15 cellular contexts compared by ENCODE assay signal in genomic region chr7:128781851-128782250, GRCh38. TPM values are rescaled to one million over a fixed set of nuclear protein-coding genes. Genes with fewer than 3 reads are reported as not detected.
DNase-seq lines count a peak whose midpoint lies in the region; ATAC-seq and TF ChIP-seq lines count a peak whose summit lies in the region.
"Had no signal": no experiment of that assay in that cellular context is flagged by ENCODE, and none has a peak within 500 bp of the region (broad histone marks: within the 10 kb centered on the region; RNA-seq: fewer than 3 reads in every experiment).

No MANE protein-coding gene starts in this region.

- no peak overlapping the region for H3K4me3 Mint-ChIP-seq in osteocyte (ENCODE audit: unreplicated experiment)
- no peak overlapping the region for H3K4me3 Mint-ChIP-seq in activated T-helper 2 cell treated with anti-CD3 and anti-CD28 coated beads, Interferon-gamma antibody, Interleukin-2, Interleukin-4, amounts not matched to agents 10 μg/mL and 5 μg/mL and 100 μg/mL, durations not matched to agents 14 hours and 24 hours and 36 hours (ENCODE audit: low read depth)

- H3K27ac ChIP-seq in ascending aorta (peak overlapping the region; percentile 52 to 66), gastroesophageal sphincter (peak overlapping the region; percentile 86 to 93 (median 92)), stomach (peak overlapping the region in 3 of 5 donors; percentile 61 to 83 (median 62))

- peak; percentile 31 for ATAC-seq in gastroesophageal sphincter
- ATAC-seq in HG03354 (IDR thresholded peaks at IDR 0.05; ENCODE audit: poor library complexity, severe bottlenecking, unreplicated experiment), result no peak

- H3K36me3 Mint-ChIP-seq in osteocyte (ENCODE audit: unreplicated experiment), result peaks cover 9% of the 10 kb centered on the region
- H3K36me3 Mint-ChIP-seq in activated T-helper 2 cell treated with anti-CD3 and anti-CD28 coated beads, Interferon-gamma antibody, Interleukin-2, Interleukin-4, amounts not matched to agents 10 μg/mL and 5 μg/mL and 100 μg/mL, durations not matched to agents 14 hours and 24 hours and 36 hours (ENCODE audit: low read depth), result peaks cover 2% of the 10 kb centered on the region

- TF ChIP-seq CTCF in ascending aorta (IDR thresholded peaks at IDR 0.05), result no peak
- no peak for TF ChIP-seq CTCF in gastroesophageal sphincter (IDR thresholded peaks at IDR 0.05)
- no peak for TF ChIP-seq CTCF in stomach (IDR thresholded peaks at IDR 0.05)
- TF ChIP-seq CTCF in osteocyte (IDR thresholded peaks at IDR 0.05), result no peak

- DNase-seq in GM04503 (ENCODE audit: low read depth) (peak; percentile 65), ascending aorta (ENCODE audit: low spot score in 2 of 2) (no peak), stomach (no peak), osteocyte (ENCODE audit: extremely low spot score, unreplicated experiment) (no peak), NCI-H2107 (lab: John Stamatoyannopoulos, UW) (no peak)
- DNase-seq in activated T-helper 2 cell treated with anti-CD3 and anti-CD28 coated beads, Interferon-gamma antibody, Interleukin-2, Interleukin-4, amounts not matched to agents 10 μg/mL and 5 μg/mL and 100 μg/mL, durations not matched to agents 14 hours and 24 hours and 36 hours (ENCODE audit: low spot score), result no peak
- DNase-seq: DMS79 treated with DMSO at 0.1 percent for 48 hours, H9, NCI-H1105, NCI-H2081 treated with DMSO at 0.1 percent for 48 hours, OCI-M1, Right ventricle myocardium superior had no signal

- H3K27ac Mint-ChIP-seq in osteocyte (ENCODE audit: unreplicated experiment), result no peak overlapping the region
- H3K27ac Mint-ChIP-seq in activated T-helper 2 cell treated with anti-CD3 and anti-CD28 coated beads, Interferon-gamma antibody, Interleukin-2, Interleukin-4, amounts not matched to agents 10 μg/mL and 5 μg/mL and 100 μg/mL, durations not matched to agents 14 hours and 24 hours and 36 hours, result no peak overlapping the region
- H3K27ac Mint-ChIP-seq: H9 had no signal

- H3K9me3 Mint-ChIP-seq in osteocyte (ENCODE audit: unreplicated experiment), result peaks cover 17% of the 10 kb centered on the region
- peaks cover 15% of the 10 kb centered on the region for H3K9me3 Mint-ChIP-seq in activated T-helper 2 cell treated with anti-CD3 and anti-CD28 coated beads, Interferon-gamma antibody, Interleukin-2, Interleukin-4, amounts not matched to agents 10 μg/mL and 5 μg/mL and 100 μg/mL, durations not matched to agents 14 hours and 24 hours and 36 hours

- H3K4me3 ChIP-seq in ascending aorta, result no peak overlapping the region
- no peak overlapping the region for H3K4me3 ChIP-seq in gastroesophageal sphincter
- H3K4me3 ChIP-seq in stomach, result no peak overlapping the region

- H3K4me1 ChIP-seq in ascending aorta, result peaks cover 0 to 18% of the 10 kb centered on the region in 2 donors
- peaks cover 2 to 34% (median 20%) of the 10 kb centered on the region in 3 donors for H3K4me1 ChIP-seq in gastroesophageal sphincter
- H3K4me1 ChIP-seq in stomach, result peaks cover 0 to 21% (median 9%) of the 10 kb centered on the region in 4 donors

- H3K27me3 Mint-ChIP-seq in osteocyte (ENCODE audit: unreplicated experiment), result peaks cover 13% of the 10 kb centered on the region
- peaks cover 25% of the 10 kb centered on the region for H3K27me3 Mint-ChIP-seq in activated T-helper 2 cell treated with anti-CD3 and anti-CD28 coated beads, Interferon-gamma antibody, Interleukin-2, Interleukin-4, amounts not matched to agents 10 μg/mL and 5 μg/mL and 100 μg/mL, durations not matched to agents 14 hours and 24 hours and 36 hours (ENCODE audit: low read depth)

- intact Hi-C loops in ascending aorta (cut with DNase I), result no loop called here
- intact Hi-C loops in stomach (cut with DNase I; ENCODE audit: low total_unique reads), result no loop called here
- intact Hi-C loops in activated T-helper 2 cell treated with anti-CD3 and anti-CD28 coated beads, Interferon-gamma antibody, Interleukin-2, Interleukin-4, amounts not matched to agents 10 μg/mL and 5 μg/mL and 100 μg/mL, durations not matched to agents 14 hours and 24 hours and 36 hours (cut with micrococcal nuclease), result no loop called here

- TF ChIP-seq POLR2A in gastroesophageal sphincter (IDR thresholded peaks at IDR 0.05), result no peak
- no peak for TF ChIP-seq POLR2A in stomach (IDR thresholded peaks at IDR 0.05)

- no peaks in the 10 kb centered on the region for H3K36me3 ChIP-seq in ascending aorta
- H3K36me3 ChIP-seq in gastroesophageal sphincter, result no peaks in the 10 kb centered on the region
- H3K36me3 ChIP-seq in stomach, result no peaks in the 10 kb centered on the region

- TF ChIP-seq EP300 in gastroesophageal sphincter (IDR thresholded peaks at IDR 0.05) (no peak), stomach (IDR thresholded peaks at IDR 0.05) (no peak)

- 25 to 35% methylated on average over 3 of the region's 3 CpGs for WGBS in gastroesophageal sphincter (ENCODE audit: low coverage in 1 of 2), 2 donors
- 60 to 77% (median 74%) methylated on average over 3 of the region's 3 CpGs for WGBS in stomach, 5 donors

- H3K9me3 ChIP-seq in ascending aorta, result peaks cover 4 to 12% of the 10 kb centered on the region in 2 donors
- H3K9me3 ChIP-seq in gastroesophageal sphincter, result peaks cover 0 to 18% (median 0%) of the 10 kb centered on the region in 3 donors
- peaks cover 0 to 12% (median 3%) of the 10 kb centered on the region in 4 donors for H3K9me3 ChIP-seq in stomach

- peaks cover 8% of the 10 kb centered on the region for H3K4me1 Mint-ChIP-seq in osteocyte (ENCODE audit: unreplicated experiment)
- H3K4me1 Mint-ChIP-seq in activated T-helper 2 cell treated with anti-CD3 and anti-CD28 coated beads, Interferon-gamma antibody, Interleukin-2, Interleukin-4, amounts not matched to agents 10 μg/mL and 5 μg/mL and 100 μg/mL, durations not matched to agents 14 hours and 24 hours and 36 hours (ENCODE audit: low read depth), result peaks cover 7% of the 10 kb centered on the region

- H3K27me3 ChIP-seq in ascending aorta (no peaks in the 10 kb centered on the region), gastroesophageal sphincter (no peaks in the 10 kb centered on the region), stomach (no peaks in the 10 kb centered on the region)

RNA-seq across cellular contexts. Expression of gene OPN1SW, which starts 6.3 kb away (rescaled TPM):
- total RNA-seq in ascending aorta (not detected), gastroesophageal sphincter (not detected), stomach (not detected), osteocyte (not detected in 2 replicates)
- not detected for polyA plus RNA-seq in stomach
- total RNA-seq in activated T-helper 2 cell treated with anti-CD3 and anti-CD28 coated beads, Interferon-gamma antibody, Interleukin-2, Interleukin-4, amounts not matched to agents 10 μg/mL and 5 μg/mL and 100 μg/mL, durations not matched to agents 14 hours and 24 hours and 36 hours, result not detected in 2 replicates
- total RNA-seq: H9, NCI-H460, Right ventricle myocardium superior had no signal

RNA-seq across cellular contexts. Expression of gene CCDC136, which starts 9.9 kb away (rescaled TPM):
- 0.64 TPM for total RNA-seq in ascending aorta
- 10 to 100 TPM; 14.5 to 46.9 (median 21.5) TPM for total RNA-seq in gastroesophageal sphincter
- total RNA-seq in stomach, result 10 to 100 TPM in 2 of 5 donors, 1 to 10 TPM in 3; 4.6 to 36.8 (median 9.2) TPM
- polyA plus RNA-seq in stomach, result 1 to 10 TPM; 2.3 to 3.1 (median 2.7) TPM
- total RNA-seq in osteocyte, result 10.8 and 13.3 TPM in 2 replicates
- total RNA-seq in activated T-helper 2 cell treated with anti-CD3 and anti-CD28 coated beads, Interferon-gamma antibody, Interleukin-2, Interleukin-4, amounts not matched to agents 10 μg/mL and 5 μg/mL and 100 μg/mL, durations not matched to agents 14 hours and 24 hours and 36 hours, result 14.3 and 15.5 TPM in 2 replicates

RNA-seq across cellular contexts. Expression of gene CALU, which starts 42.7 kb away (rescaled TPM):
- total RNA-seq in ascending aorta (82.8 TPM), gastroesophageal sphincter (100 to 1,000 TPM; 146 to 274 (median 235) TPM), stomach (100 to 1,000 TPM in 1 of 5 donors, 10 to 100 TPM in 4; 10.1 to 270 (median 54.5) TPM), osteocyte (516 and 530 TPM in 2 replicates)
- polyA plus RNA-seq in stomach, result 10 to 100 TPM; 15.7 to 42.3 (median 23.9) TPM
- total RNA-seq in activated T-helper 2 cell treated with anti-CD3 and anti-CD28 coated beads, Interferon-gamma antibody, Interleukin-2, Interleukin-4, amounts not matched to agents 10 μg/mL and 5 μg/mL and 100 μg/mL, durations not matched to agents 14 hours and 24 hours and 36 hours, result 53.7 and 57.4 TPM in 2 replicates

RNA-seq across cellular contexts. Expression of gene FLNC, which starts 48.4 kb away (rescaled TPM):
- total RNA-seq in ascending aorta (117 TPM), gastroesophageal sphincter (1,000 to 10,000 TPM in 1 of 4 donors, 100 to 1,000 TPM in 3; 308 to 1,162 (median 401) TPM), stomach (100 to 1,000 TPM in 3 of 5 donors, 10 to 100 TPM in 2; 30.9 to 184 (median 105) TPM), osteocyte (26.9 and 28.6 TPM in 2 replicates)
- polyA plus RNA-seq in stomach, result 10 to 100 TPM in 1 of 3 donors, 1 to 10 TPM in 2; 1.9 to 13.6 (median 5.3) TPM
- not detected in 2 replicates for total RNA-seq in activated T-helper 2 cell treated with anti-CD3 and anti-CD28 coated beads, Interferon-gamma antibody, Interleukin-2, Interleukin-4, amounts not matched to agents 10 μg/mL and 5 μg/mL and 100 μg/mL, durations not matched to agents 14 hours and 24 hours and 36 hours
